In the genomic region with DNA sequence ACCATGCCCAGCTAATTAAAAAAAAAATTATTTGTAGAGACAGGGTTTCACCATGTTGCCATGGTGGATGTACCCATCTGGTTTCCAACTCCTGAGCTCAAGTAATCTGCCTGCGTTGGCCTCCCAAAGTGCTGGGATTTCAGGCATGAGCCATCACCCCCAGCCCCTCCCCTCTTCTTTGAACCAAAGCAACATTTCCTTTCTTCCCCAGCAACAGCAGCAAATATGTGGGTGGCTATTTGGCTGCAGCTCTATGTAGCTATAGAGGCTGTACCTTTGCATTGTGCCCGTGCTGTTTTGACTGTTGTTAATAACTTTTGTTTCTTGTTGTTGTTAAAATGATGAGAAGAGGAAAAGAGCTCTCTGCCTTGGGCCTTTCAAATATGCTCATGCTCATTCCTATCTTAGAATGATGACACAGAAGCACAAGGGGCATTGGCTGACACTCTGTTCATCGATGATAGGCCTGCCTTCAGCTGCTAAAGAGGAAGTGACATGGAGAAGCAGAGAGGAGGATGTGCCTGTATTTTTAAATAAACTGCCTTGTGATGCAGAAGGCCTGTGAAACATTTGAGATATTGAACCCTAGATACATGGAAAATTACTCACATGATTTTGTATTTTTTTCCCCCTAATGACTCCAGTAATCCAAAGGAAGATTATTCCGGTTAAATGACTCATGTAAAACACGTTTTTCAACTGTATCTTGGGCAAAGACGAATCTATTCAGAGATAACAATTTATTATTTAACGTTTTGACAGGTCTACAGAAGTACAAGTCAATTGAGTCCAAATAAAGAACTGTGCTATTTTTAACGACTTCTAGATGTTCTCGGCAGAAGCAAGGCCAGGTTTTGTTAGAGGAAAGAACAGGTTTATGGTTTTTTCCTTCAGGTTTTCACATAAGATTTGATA, we compare ENCODE assay signal across 12 cellular contexts. TPM values are rescaled to one million over a fixed set of nuclear protein-coding genes. Genes with fewer than 3 reads are reported as not detected.
DNase-seq lines count a peak whose midpoint lies in the region; ATAC-seq and TF ChIP-seq lines count a peak whose summit lies in the region.
"Had no signal": no experiment of that assay in that cellular context is flagged by ENCODE, and none has a peak within 500 bp of the region (broad histone marks: within the 10 kb centered on the region; RNA-seq: fewer than 3 reads in every experiment).

No MANE protein-coding gene starts in this region.

- TF ChIP-seq EP300 in transverse colon (IDR thresholded peaks at IDR 0.05; ENCODE audit: low read depth), result no peak

- TF ChIP-seq POLR2A in transverse colon (IDR thresholded peaks at IDR 0.05), result no peak

- H3K27ac ChIP-seq in PC-9, result no peak overlapping the region
- no peak overlapping the region for H3K27ac ChIP-seq in transverse colon

- H3F3A ChIP-seq in PC-9 (ENCODE audit: insufficient read depth, low read depth), result no peaks in the 10 kb centered on the region; the same call in 1 of the 2 replicates

- in situ Hi-C loops in transverse colon (cut with MboI; ENCODE audit: low pct_ligation_motif_present in 1 of 4, low pct_unique_long_range_greater_than_20kb in 1 of 4, low sequenced_read_pairs in 3 of 4), result no loop called here

- H3K9me3 ChIP-seq in PC-9 (ENCODE audit: insufficient read depth, low read depth) (no peaks in the 10 kb centered on the region), transverse colon (no peaks in the 10 kb centered on the region)
- H3K9me3 ChIP-seq: breast epithelium had no signal

- CTCF ChIA-PET in PC-9 (lab: Charles Lee), result no interaction called here
- CTCF ChIA-PET in activated CD4-positive, alpha-beta memory T cell treated with anti-CD3 and anti-CD28 coated beads for 36 hours (lab: Charles Lee), result interaction anchor here (0.6 kb wide), 1 partner anchor 250 kb away, joined by 3 read pairs; no protein-coding TSS in a partner anchor

- H3K4me2 ChIP-seq in PC-9, result peak overlapping the region; percentile 23; the same call in 1 of the 2 replicates

- H3K9me3 Mint-ChIP-seq in activated CD4-positive, alpha-beta memory T cell treated with anti-CD3 and anti-CD28 coated beads for 36 hours, result no peaks in the 10 kb centered on the region
- H3K9me3 Mint-ChIP-seq: natural killer cell; stimulated activated naive CD8-positive, alpha-beta T cell treated with anti-CD3 and anti-CD28 coated beads, Interleukin-15, Interleukin-2, amounts not matched to agents 100 ng/mL and 50 ng/mL, for 24 hours had no signal

- TF ChIP-seq CTCF in PC-9 (conservative IDR thresholded peaks at IDR 0.05), result no peak
- TF ChIP-seq CTCF in transverse colon (IDR thresholded peaks at IDR 0.05), result no peak

- H3K4me3 ChIP-seq in PC-9 (no peak overlapping the region), transverse colon (no peak overlapping the region)
- H3K4me3 ChIP-seq: breast epithelium had no signal

- ATAC-seq in GM18498 (IDR thresholded peaks at IDR 0.05; ENCODE audit: unreplicated experiment), result no peak

- H3K4me1 Mint-ChIP-seq in activated CD4-positive, alpha-beta memory T cell treated with anti-CD3 and anti-CD28 coated beads for 36 hours (ENCODE audit: low read depth), result peaks cover 5% of the 10 kb centered on the region
- H3K4me1 Mint-ChIP-seq: natural killer cell had no signal

- no peak overlapping the region for H2AFZ ChIP-seq in PC-9

- H3K79me2 ChIP-seq in PC-9 (ENCODE audit: low read depth), result no peaks in the 10 kb centered on the region

- WGBS in transverse colon (ENCODE audit: low coverage in 1 of 2), 2 donors, result 56 to 59% methylated on average over 8 to 9 of the region's 9 CpGs

- H3K4me1 ChIP-seq in PC-9 (replicated peaks; ENCODE audit: insufficient read depth), result peaks cover 10% of the 10 kb centered on the region
- no peaks in the 10 kb centered on the region for H3K4me1 ChIP-seq in transverse colon

- intact Hi-C loops in PC-9 (cut with micrococcal nuclease; ENCODE audit: unreplicated experiment) (no loop called here), transverse colon (cut with DNase I; ENCODE audit: low total_unique reads) (no loop called here)
- intact Hi-C loops in activated CD4-positive, alpha-beta memory T cell treated with anti-CD3 and anti-CD28 coated beads for 36 hours (cut with micrococcal nuclease), result no loop called here

- H3K27ac Mint-ChIP-seq in activated CD4-positive, alpha-beta memory T cell treated with anti-CD3 and anti-CD28 coated beads for 36 hours, result no peak overlapping the region
- H3K27ac Mint-ChIP-seq: natural killer cell; stimulated activated naive CD8-positive, alpha-beta T cell treated with anti-CD3 and anti-CD28 coated beads, Interleukin-15, Interleukin-2, amounts not matched to agents 100 ng/mL and 50 ng/mL, for 24 hours had no signal

- H3K27me3 ChIP-seq in PC-9 (ENCODE audit: insufficient read depth, low read depth), result no peaks in the 10 kb centered on the region
- no peaks in the 10 kb centered on the region for H3K27me3 ChIP-seq in transverse colon
- H3K27me3 ChIP-seq: breast epithelium had no signal

- H3K36me3 ChIP-seq in PC-9 (ENCODE audit: low read depth), result no peaks in the 10 kb centered on the region
- H3K36me3 ChIP-seq in transverse colon, result no peaks in the 10 kb centered on the region
- H3K36me3 ChIP-seq: breast epithelium had no signal

- DNase-seq in HT1080 (ENCODE audit: low read depth), result peak; percentile 26
- DNase-seq in PC-9, result no peak
- peak; percentile 27 for DNase-seq in foreskin melanocyte
- DNase-seq in putamen (ENCODE audit: low spot score), result peak; percentile 56
- DNase-seq in transverse colon, result no peak
- DNase-seq in activated CD4-positive, alpha-beta memory T cell treated with anti-CD3 and anti-CD28 coated beads for 36 hours, result no peak
- no peak for DNase-seq in NCI-H510A (lab: John Stamatoyannopoulos, UW)
- DNase-seq: natural killer cell had no signal

- no peaks in the 10 kb centered on the region for H3K9me2 ChIP-seq in PC-9 (ENCODE audit: insufficient read depth)

- no peak overlapping the region for H3K4me3 Mint-ChIP-seq in activated CD4-positive, alpha-beta memory T cell treated with anti-CD3 and anti-CD28 coated beads for 36 hours
- H3K4me3 Mint-ChIP-seq: natural killer cell; stimulated activated naive CD8-positive, alpha-beta T cell treated with anti-CD3 and anti-CD28 coated beads, Interleukin-15, Interleukin-2, amounts not matched to agents 100 ng/mL and 50 ng/mL, for 24 hours had no signal

- H3K36me3 Mint-ChIP-seq in activated CD4-positive, alpha-beta memory T cell treated with anti-CD3 and anti-CD28 coated beads for 36 hours, result no peaks in the 10 kb centered on the region
- H3K36me3 Mint-ChIP-seq: natural killer cell had no signal

- BruUV-seq in PC-9 (replicated peaks; lab: Mats Ljungman, UMichigan), result no TSS peak

- no peaks in the 10 kb centered on the region for H3K27me3 Mint-ChIP-seq in activated CD4-positive, alpha-beta memory T cell treated with anti-CD3 and anti-CD28 coated beads for 36 hours
- H3K27me3 Mint-ChIP-seq: stimulated activated naive CD8-positive, alpha-beta T cell treated with anti-CD3 and anti-CD28 coated beads, Interleukin-15, Interleukin-2, amounts not matched to agents 100 ng/mL and 50 ng/mL, for 24 hours had no signal

- H4K20me1 ChIP-seq in PC-9 (ENCODE audit: insufficient read depth), result no peaks in the 10 kb centered on the region

- POLR2A ChIA-PET in PC-9 (lab: Charles Lee; ENCODE audit: unreplicated experiment), result no interaction called here
- POLR2A ChIA-PET in activated CD4-positive, alpha-beta memory T cell treated with anti-CD3 and anti-CD28 coated beads for 36 hours (lab: Charles Lee), result no interaction called here

RNA-seq across cellular contexts. Expression of a gene that starts 20.5 kb away (rescaled TPM):
- 17.7 and 19.3 TPM in 2 replicates for total RNA-seq in HT1080 (2014; rRNA removed; shearing (Covaris generic))
- 16.5 and 18.4 TPM in 2 replicates for polyA plus RNA-seq in HT1080 (2015; cell fraction: cytosol; rRNA removed)
- 17.9 and 20.6 TPM in 2 replicates for polyA plus RNA-seq in HT1080 (2015; cell fraction: nucleus; rRNA removed)
- total RNA-seq in PC-9 (2021), result 10.4 and 16.8 TPM in 2 replicates
- total RNA-seq in transverse colon, result 100 to 1,000 TPM in 2 of 4 donors, 10 to 100 TPM in 1, 1 to 10 TPM in 1; 7.8 to 119 (median 75.3) TPM
- total RNA-seq in activated CD4-positive, alpha-beta memory T cell treated with anti-CD3 and anti-CD28 coated beads for 36 hours, result 10 to 100 TPM; 17.9 to 18.4 TPM

RNA-seq across cellular contexts. Expression of a gene that starts 52.5 kb away (rescaled TPM):
- 2.4 and 2.7 TPM in 2 replicates for total RNA-seq in HT1080 (2014; rRNA removed; shearing (Covaris generic))
- polyA plus RNA-seq in HT1080 (2015; cell fraction: cytosol; rRNA removed), result 0.36 and 0.99 TPM in 2 replicates
- polyA plus RNA-seq in HT1080 (2015; cell fraction: nucleus; rRNA removed), result 0.14 and 0.47 TPM in 2 replicates
- total RNA-seq in PC-9 (2021), result not detected in 2 replicates
- under 1 TPM in 1 of 4 donors, not detected in 3; 0.41 TPM for total RNA-seq in transverse colon
- total RNA-seq in activated CD4-positive, alpha-beta memory T cell treated with anti-CD3 and anti-CD28 coated beads for 36 hours, result not detected
- total RNA-seq: breast epithelium; natural killer cell; T-helper 2 cell treated with Interferon-gamma antibody and Interleukin-4, amounts not matched to agents 100 ng/mL and 5 ng/mL, for 36 hours had no signal

Comparison
In these comparisons a context has a peak if more than half of its experiments do, and no peak if none do; other contexts are left out.
1. DNase-seq: peak in HT1080 (single experiment), foreskin melanocyte (single experiment) and putamen (single experiment); none in PC-9 (0 of 2), transverse colon (single experiment), activated CD4-positive, alpha-beta memory T cell treated with anti-CD3 and anti-CD28 coated beads for 36 hours (single experiment) and NCI-H510A (single experiment).